Comparison of ENCODE assay signal across 1 cellular context in the genomic region with DNA sequence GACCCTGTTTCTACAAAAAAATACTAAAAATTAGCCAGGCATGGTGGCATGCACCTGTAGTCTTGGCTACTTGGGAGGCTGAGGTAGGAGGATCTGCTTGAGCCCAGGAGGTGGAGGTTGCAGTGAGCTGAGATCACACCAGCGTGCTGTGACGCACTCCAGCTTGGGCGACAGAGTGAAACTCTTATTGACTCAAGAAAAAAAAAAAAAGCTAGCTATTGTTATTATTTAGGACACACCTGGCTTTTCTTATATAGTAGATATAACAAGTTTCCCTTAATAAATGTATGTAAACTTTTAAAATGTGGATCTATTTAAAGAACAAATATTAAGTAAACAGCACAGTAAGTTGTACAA.
TF ChIP-seq lines count a peak whose summit lies in the region.

No MANE protein-coding gene starts in this region.

TF ChIP-seq in HepG2, 621 proteins besides CTCF, POLR2A, EP300 and RAD21:
- TF ChIP-seq SAFB2 (CRISPR knock-in tag; IDR thresholded peaks at IDR 0.05; ENCODE audit: borderline replicate concordance, low read depth) (no peak), ZSCAN22 (CRISPR knock-in tag; IDR thresholded peaks at IDR 0.05) (no peak), ZNF724P (CRISPR knock-in tag; IDR thresholded peaks at IDR 0.05; ENCODE audit: borderline replicate concordance) (no peak), WIZ (CRISPR knock-in tag; IDR thresholded peaks at IDR 0.05) (no peak), RFX3 (CRISPR knock-in tag; IDR thresholded peaks at IDR 0.05) (no peak), ZFAT (CRISPR knock-in tag; conservative IDR thresholded peaks at IDR 0.05) (no peak), YEATS4 (CRISPR knock-in tag; IDR thresholded peaks at IDR 0.05; ENCODE audit: borderline replicate concordance) (peak; percentile 17; the same call in 1 of the 2 replicates), CHD4 (IDR thresholded peaks at IDR 0.05; ENCODE audit: borderline replicate concordance, low read length) (peak; percentile 55), ZNF367 (CRISPR knock-in tag; IDR thresholded peaks at IDR 0.05; ENCODE audit: borderline replicate concordance) (no peak), BHLHE40 (IDR thresholded peaks at IDR 0.05; ENCODE audit: low read length) (no peak), SPEN (CRISPR knock-in tag; IDR thresholded peaks at IDR 0.05; ENCODE audit: low read depth) (0 out of 2 replicates have a peak, but pooled peaks have one; percentile 48), ISX (CRISPR knock-in tag; conservative IDR thresholded peaks at IDR 0.05) (no peak), KLF6 (CRISPR knock-in tag; IDR thresholded peaks at IDR 0.05) (0 out of 2 replicates have a peak, but pooled peaks have one; percentile 2), ZNF430 (CRISPR knock-in tag; IDR thresholded peaks at IDR 0.05) (0 out of 2 replicates have a peak, but pooled peaks have one; percentile 5), ZNF776 (CRISPR knock-in tag; IDR thresholded peaks at IDR 0.05) (no peak), NONO (IDR thresholded peaks at IDR 0.05) (no peak), NONO (CRISPR knock-in tag; conservative IDR thresholded peaks at IDR 0.05) (0 out of 2 replicates have a peak, but pooled peaks have one; percentile 47), ZNF709 (CRISPR knock-in tag; IDR thresholded peaks at IDR 0.05) (0 out of 2 replicates have a peak, but pooled peaks have one; percentile 7), ZNF34 (CRISPR knock-in tag; IDR thresholded peaks at IDR 0.05; ENCODE audit: borderline replicate concordance) (no peak), USF2 (IDR thresholded peaks at IDR 0.05; ENCODE audit: low read depth, low read length) (no peak), USF2 (CRISPR knock-in tag; IDR thresholded peaks at IDR 0.05; ENCODE audit: borderline replicate concordance) (no peak), ZNF329 (CRISPR knock-in tag; IDR thresholded peaks at IDR 0.05; ENCODE audit: low read depth) (no peak), SETDB1 (CRISPR knock-in tag; IDR thresholded peaks at IDR 0.05; ENCODE audit: borderline replicate concordance) (no peak), SSRP1 (CRISPR knock-in tag; IDR thresholded peaks at IDR 0.05) (0 out of 2 replicates have a peak, but pooled peaks have one; percentile 2), FOXA3 (CRISPR knock-in tag; IDR thresholded peaks at IDR 0.05) (no peak; the same call in 1 of the 2 replicates), ZNF101 (CRISPR knock-in tag; IDR thresholded peaks at IDR 0.05; ENCODE audit: borderline replicate concordance, low read depth) (no peak), NR1H2 (CRISPR knock-in tag; IDR thresholded peaks at IDR 0.05; ENCODE audit: borderline replicate concordance, low read depth) (no peak), KDM2A (CRISPR knock-in tag; IDR thresholded peaks at IDR 0.05; ENCODE audit: borderline replicate concordance, low read depth) (0 out of 2 replicates have a peak, but pooled peaks have one; percentile 10), HMGXB4 (CRISPR knock-in tag; IDR thresholded peaks at IDR 0.05; ENCODE audit: borderline replicate concordance in 1 of 2, low read depth in 1 of 2) (0 out of 4 replicates have a peak, but pooled peaks of 1 of the 2 experiments have one; percentile 1), CREB1 (IDR thresholded peaks at IDR 0.05) (no peak), CREB1 (CRISPR knock-in tag; IDR thresholded peaks at IDR 0.05) (0 out of 2 replicates have a peak, but pooled peaks have one; percentile 41), HES4 (CRISPR knock-in tag; IDR thresholded peaks at IDR 0.05; ENCODE audit: borderline replicate concordance) (no peak), LCORL (IDR thresholded peaks at IDR 0.05) (no peak), LCORL (CRISPR knock-in tag; IDR thresholded peaks at IDR 0.05) (peak; percentile 25), TBX2 (CRISPR knock-in tag; IDR thresholded peaks at IDR 0.05; ENCODE audit: borderline replicate concordance) (no peak), SIX1 (CRISPR knock-in tag; IDR thresholded peaks at IDR 0.05; ENCODE audit: borderline replicate concordance) (no peak), NKX3-1 (CRISPR knock-in tag; IDR thresholded peaks at IDR 0.05) (no peak), ZNF577 (CRISPR knock-in tag; IDR thresholded peaks at IDR 0.05; ENCODE audit: borderline replicate concordance, low read depth) (no peak), AHDC1 (CRISPR knock-in tag; IDR thresholded peaks at IDR 0.05; ENCODE audit: borderline replicate concordance) (0 out of 2 replicates have a peak, but pooled peaks have one; percentile 0), ZNF562 (CRISPR knock-in tag; IDR thresholded peaks at IDR 0.05; ENCODE audit: borderline replicate concordance) (no peak), CBX1 (IDR thresholded peaks at IDR 0.05; ENCODE audit: low read depth) (no peak), ZNF121 (CRISPR knock-in tag; IDR thresholded peaks at IDR 0.05) (no peak), ZBTB21 (CRISPR knock-in tag; IDR thresholded peaks at IDR 0.05) (peak; percentile 68; the same call in 1 of the 2 replicates), HOXA5 (CRISPR knock-in tag; IDR thresholded peaks at IDR 0.05) (0 out of 2 replicates have a peak, but pooled peaks have one; percentile 32), ZNF292 (CRISPR knock-in tag; IDR thresholded peaks at IDR 0.05; ENCODE audit: borderline replicate concordance, low read depth) (peak; percentile 45; the same call in 1 of the 2 replicates)
- TF ChIP-seq, protein P1, sequence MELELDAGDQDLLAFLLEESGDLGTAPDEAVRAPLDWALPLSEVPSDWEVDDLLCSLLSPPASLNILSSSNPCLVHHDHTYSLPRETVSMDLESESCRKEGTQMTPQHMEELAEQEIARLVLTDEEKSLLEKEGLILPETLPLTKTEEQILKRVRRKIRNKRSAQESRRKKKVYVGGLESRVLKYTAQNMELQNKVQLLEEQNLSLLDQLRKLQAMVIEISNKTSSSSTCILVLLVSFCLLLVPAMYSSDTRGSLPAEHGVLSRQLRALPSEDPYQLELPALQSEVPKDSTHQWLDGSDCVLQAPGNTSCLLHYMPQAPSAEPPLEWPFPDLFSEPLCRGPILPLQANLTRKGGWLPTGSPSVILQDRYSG (CRISPR knock-in tag; IDR thresholded peaks at IDR 0.05), result no peak
- TF ChIP-seq, protein P2, sequence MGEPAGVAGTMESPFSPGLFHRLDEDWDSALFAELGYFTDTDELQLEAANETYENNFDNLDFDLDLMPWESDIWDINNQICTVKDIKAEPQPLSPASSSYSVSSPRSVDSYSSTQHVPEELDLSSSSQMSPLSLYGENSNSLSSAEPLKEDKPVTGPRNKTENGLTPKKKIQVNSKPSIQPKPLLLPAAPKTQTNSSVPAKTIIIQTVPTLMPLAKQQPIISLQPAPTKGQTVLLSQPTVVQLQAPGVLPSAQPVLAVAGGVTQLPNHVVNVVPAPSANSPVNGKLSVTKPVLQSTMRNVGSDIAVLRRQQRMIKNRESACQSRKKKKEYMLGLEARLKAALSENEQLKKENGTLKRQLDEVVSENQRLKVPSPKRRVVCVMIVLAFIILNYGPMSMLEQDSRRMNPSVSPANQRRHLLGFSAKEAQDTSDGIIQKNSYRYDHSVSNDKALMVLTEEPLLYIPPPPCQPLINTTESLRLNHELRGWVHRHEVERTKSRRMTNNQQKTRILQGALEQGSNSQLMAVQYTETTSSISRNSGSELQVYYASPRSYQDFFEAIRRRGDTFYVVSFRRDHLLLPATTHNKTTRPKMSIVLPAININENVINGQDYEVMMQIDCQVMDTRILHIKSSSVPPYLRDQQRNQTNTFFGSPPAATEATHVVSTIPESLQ (CRISPR knock-in tag; conservative IDR thresholded peaks at IDR 0.05), result no peak
- TF ChIP-seq, protein P3, sequence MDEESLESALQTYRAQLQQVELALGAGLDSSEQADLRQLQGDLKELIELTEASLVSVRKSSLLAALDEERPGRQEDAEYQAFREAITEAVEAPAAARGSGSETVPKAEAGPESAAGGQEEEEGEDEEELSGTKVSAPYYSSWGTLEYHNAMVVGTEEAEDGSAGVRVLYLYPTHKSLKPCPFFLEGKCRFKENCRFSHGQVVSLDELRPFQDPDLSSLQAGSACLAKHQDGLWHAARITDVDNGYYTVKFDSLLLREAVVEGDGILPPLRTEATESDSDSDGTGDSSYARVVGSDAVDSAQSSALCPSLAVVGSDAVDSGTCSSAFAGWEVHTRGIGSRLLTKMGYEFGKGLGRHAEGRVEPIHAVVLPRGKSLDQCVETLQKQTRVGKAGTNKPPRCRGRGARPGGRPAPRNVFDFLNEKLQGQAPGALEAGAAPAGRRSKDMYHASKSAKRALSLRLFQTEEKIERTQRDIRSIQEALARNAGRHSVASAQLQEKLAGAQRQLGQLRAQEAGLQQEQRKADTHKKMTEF (CRISPR knock-in tag; IDR thresholded peaks at IDR 0.05), result 0 out of 2 replicates have a peak, but pooled peaks have one; percentile 15
